ENCODE assay signal across 8 cellular contexts in genomic region chr3:67083277-67083676, GRCh38.
A peak's percentile ranks its signal among the peaks of the same experiment; 100 is the strongest.
DNase-seq lines count a peak whose midpoint lies in the region; ATAC-seq and TF ChIP-seq lines count a peak whose summit lies in the region.

No MANE protein-coding gene starts in this region.

- peaks cover 35 to 44% of the 10 kb centered on the region in 2 donors for H3K9me3 Mint-ChIP-seq in activated naive CD4-positive, alpha-beta T cell treated with anti-CD3 and anti-CD28 coated beads, Interleukin-2, amount 50 U/mL, for 72 hours
- peaks cover 28% of the 10 kb centered on the region for H3K9me3 Mint-ChIP-seq in progenitor cell of endocrine pancreas (ENCODE audit: low read depth)

- no peaks in the 10 kb centered on the region for H3K4me1 Mint-ChIP-seq in progenitor cell of endocrine pancreas (ENCODE audit: low read depth)

- peak overlapping the region in 10 of 11 experiments; percentile 61 to 88 (median 72); a peak in 21 of 22 replicates for H3K27ac ChIP-seq in BLaER1 treated with 17β-estradiol and CSF1 and Interleukin-3, amounts not matched to agents 10 nM and 100 nM
- H3K27ac ChIP-seq in OCI-LY7 (ENCODE audit: low read depth, low read length, poor library complexity, severe bottlenecking): peak overlapping the region; percentile 24

- DNase-seq in OCI-LY7 (ENCODE audit: low spot score): peak; percentile 76
- peak in 1 of 2 donors; percentile 17 for DNase-seq in activated naive CD4-positive, alpha-beta T cell treated with anti-CD3 and anti-CD28 coated beads, Interleukin-2, amount 50 U/mL, for 72 hours (ENCODE audit: low spot score in 2 of 2)
- peak; percentile 12 to 14 for DNase-seq in stimulated activated CD8-positive, alpha-beta memory T cell treated with anti-CD3 and anti-CD28 coated beads, Interleukin-2, amount 100 ng/mL, for 48 hours (ENCODE audit: low read depth in 2 of 2)
- DNase-seq in NCI-H1694 treated with DMSO at 0.1 percent for 48 hours (lab: John Stamatoyannopoulos, UW): no peak
- no peak for DNase-seq in progenitor cell of endocrine pancreas (ENCODE audit: low spot score, unreplicated experiment)
- no peak for DNase-seq in SW480 (ENCODE audit: low spot score)

- H3K4me2 ChIP-seq in BLaER1 treated with 17β-estradiol and CSF1 and Interleukin-3, amounts not matched to agents 10 nM and 100 nM: peak overlapping the region; percentile 44 to 82 (median 68)
- peak overlapping the region; percentile 41 for H3K4me2 ChIP-seq in OCI-LY7 (ENCODE audit: low read length)

- H3K9me2 ChIP-seq in OCI-LY7 (ENCODE audit: insufficient read depth, low read length): no peaks in the 10 kb centered on the region

- POLR2A ChIA-PET in OCI-LY7 (lab: Charles Lee): interaction anchor here (1.0 to 1.4 kb wide), 8 partner anchors 12 to 111 kb away, joined by 3 to 6 read pairs (median 4); no protein-coding TSS in a partner anchor

- H3K27me3 Mint-ChIP-seq in progenitor cell of endocrine pancreas: no peaks in the 10 kb centered on the region

- H3K36me3 Mint-ChIP-seq in activated naive CD4-positive, alpha-beta T cell treated with anti-CD3 and anti-CD28 coated beads, Interleukin-2, amount 50 U/mL, for 72 hours: peaks cover 61 to 69% of the 10 kb centered on the region in 2 donors
- peaks cover 2% of the 10 kb centered on the region for H3K36me3 Mint-ChIP-seq in progenitor cell of endocrine pancreas (ENCODE audit: insufficient read depth)

- no peak for TF ChIP-seq CTCF in OCI-LY7 (conservative IDR thresholded peaks at IDR 0.05; ENCODE audit: low read length)
- no peak for TF ChIP-seq CTCF in progenitor cell of endocrine pancreas (IDR thresholded peaks at IDR 0.05; ENCODE audit: unreplicated experiment)

- peaks cover 14 to 30% (median 23%) of the 10 kb centered on the region in 10 experiments for H3K4me1 ChIP-seq in BLaER1 treated with 17β-estradiol and CSF1 and Interleukin-3, amounts not matched to agents 10 nM and 100 nM
- H3K4me1 ChIP-seq in OCI-LY7 (ENCODE audit: insufficient read depth, low read length, poor library complexity, severe bottlenecking): peaks cover 14% of the 10 kb centered on the region

- ATAC-seq in GM21825 (IDR thresholded peaks at IDR 0.05; ENCODE audit: unreplicated experiment): peak; percentile 83
- ATAC-seq in activated naive CD4-positive, alpha-beta T cell treated with anti-CD3 and anti-CD28 coated beads, Interleukin-2, amount 50 U/mL, for 72 hours: peak; percentile 99 to 100

- H3K36me3 ChIP-seq in BLaER1 treated with 17β-estradiol and CSF1 and Interleukin-3, amounts not matched to agents 10 nM and 100 nM: no peaks in the 10 kb centered on the region
- peaks cover 21% of the 10 kb centered on the region for H3K36me3 ChIP-seq in OCI-LY7 (ENCODE audit: insufficient read depth, low read length)

- intact Hi-C loops in OCI-LY7 (cut with micrococcal nuclease; ENCODE audit: unreplicated experiment): no loop called here

- peak overlapping the region in 6 of 11 experiments; percentile 8 to 66 (median 48); a peak in 9 of 22 replicates for H3K9ac ChIP-seq in BLaER1 treated with 17β-estradiol and CSF1 and Interleukin-3, amounts not matched to agents 10 nM and 100 nM

- no peaks in the 10 kb centered on the region for H3K27me3 ChIP-seq in BLaER1 treated with 17β-estradiol and CSF1 and Interleukin-3, amounts not matched to agents 10 nM and 100 nM

- peak overlapping the region; percentile 93 to 95 for H3K27ac Mint-ChIP-seq in activated naive CD4-positive, alpha-beta T cell treated with anti-CD3 and anti-CD28 coated beads, Interleukin-2, amount 50 U/mL, for 72 hours
- no peak overlapping the region for H3K27ac Mint-ChIP-seq in progenitor cell of endocrine pancreas

- H3K4me3 Mint-ChIP-seq in progenitor cell of endocrine pancreas (ENCODE audit: low read depth): no peak overlapping the region

- H2AFZ ChIP-seq in OCI-LY7 (ENCODE audit: low read length): peak overlapping the region; percentile 96

- H3K4me3 ChIP-seq in BLaER1 treated with 17β-estradiol and CSF1 and Interleukin-3, amounts not matched to agents 10 nM and 100 nM: peak overlapping the region in 8 of 10 experiments; percentile 3 to 59 (median 30); a peak in 8 of 20 replicates
- H3K4me3 ChIP-seq in OCI-LY7 (ENCODE audit: low read depth, low read length, poor library complexity, severe bottlenecking): peak overlapping the region; percentile 43

- CTCF ChIA-PET in OCI-LY7 (lab: Charles Lee; ENCODE audit: unreplicated experiment): no interaction called here

- peaks cover 15 to 58% (median 38%) of the 10 kb centered on the region in 11 experiments for H3K9me3 ChIP-seq in BLaER1 treated with 17β-estradiol and CSF1 and Interleukin-3, amounts not matched to agents 10 nM and 100 nM (replicated peaks in 1 of 11)
- H3K9me3 ChIP-seq in OCI-LY7 (ENCODE audit: low read length): peaks cover 45% of the 10 kb centered on the region

- no TSS peak for BruUV-seq in OCI-LY7 (replicated peaks; lab: Mats Ljungman, UMichigan)

- H4K20me1 ChIP-seq in BLaER1 treated with 17β-estradiol and CSF1 and Interleukin-3, amounts not matched to agents 10 nM and 100 nM: no peaks in the 10 kb centered on the region
- no peaks in the 10 kb centered on the region for H4K20me1 ChIP-seq in OCI-LY7 (ENCODE audit: insufficient read depth, low read length)

- no peaks in the 10 kb centered on the region for H3K79me2 ChIP-seq in OCI-LY7 (ENCODE audit: insufficient read depth, low read depth, low read length)

Comparison
In these comparisons a context has a peak if more than half of its experiments do, and no peak if none do; other contexts are left out.
1. DNase-seq: peak in OCI-LY7 (single experiment) and stimulated activated CD8-positive, alpha-beta memory T cell treated with anti-CD3 and anti-CD28 coated beads, Interleukin-2, amount 100 ng/mL, for 48 hours (2 of 2); none in NCI-H1694 treated with DMSO at 0.1 percent for 48 hours (single experiment), progenitor cell of endocrine pancreas (single experiment) and SW480 (single experiment).